8 cellular contexts compared by ENCODE assay signal in genomic region chr7:106217089-106217542, GRCh38.
DNase-seq lines count a peak whose midpoint lies in the region; ATAC-seq, FAIRE-seq and TF ChIP-seq lines count a peak whose summit lies in the region.

No MANE protein-coding gene starts in this region.

- peak overlapping the region; percentile 45; the same call in 1 of the 2 replicates for H4K91ac ChIP-seq in IMR-90 (ENCODE audit: insufficient read depth, low read depth, low read length)

- peak; percentile 52 to 89 for TF ChIP-seq EP300 in tibial nerve (IDR thresholded peaks at IDR 0.05)

- peak overlapping the region; percentile 67 for H3K14ac ChIP-seq in IMR-90 (replicated peaks; ENCODE audit: low read depth, low read length)

- TF ChIP-seq CTCF in IMR-90 (conservative IDR thresholded peaks at IDR 0.05; ENCODE audit: low read depth, low read length) (no peak), bronchial epithelial cell (IDR thresholded peaks at IDR 0.05; ENCODE audit: insufficient read depth, low read length, severe bottlenecking) (no peak), right lobe of liver (IDR thresholded peaks at IDR 0.05) (peak in 1 of 4 donors; percentile 4), tibial nerve (IDR thresholded peaks at IDR 0.05) (no peak)

- H3K4me1 ChIP-seq in IMR-90 (ENCODE audit: control insufficient read depth, insufficient read depth, low read length): peaks cover 7% of the 10 kb centered on the region
- H3K4me1 ChIP-seq in right lobe of liver: peaks cover 0 to 24% (median 12%) of the 10 kb centered on the region in 4 donors
- peaks cover 0 to 19% (median 9%) of the 10 kb centered on the region in 4 donors for H3K4me1 ChIP-seq in tibial nerve

- 0 out of 2 replicates have a peak overlapping the region, but pooled peaks have one; percentile 61 for H2AK5ac ChIP-seq in IMR-90 (ENCODE audit: low read depth, low read length)

- DNase-seq in IMR-90 (peak; percentile 42), bronchial epithelial cell (ENCODE audit: low read depth) (peak; percentile 55), right lobe of liver (peak; percentile 87 to 95 (median 90)), tibial nerve (ENCODE audit: low spot score in 2 of 2) (peak; percentile 18 to 61), NCI-H1417 (lab: John Stamatoyannopoulos, UW) (no peak), retina (no peak)

- peak overlapping the region; percentile 59 for H2BK20ac ChIP-seq in IMR-90 (ENCODE audit: low read depth, low read length)

- dilution Hi-C loops in IMR-90 (cut with HindIII; ENCODE audit: low sequenced_read_pairs, unreplicated experiment): no loop called here

- intact Hi-C loops in IMR-90 (cut with micrococcal nuclease) (no loop called here), right lobe of liver (cut with DNase I) (no loop called here)

- H3K27me3 ChIP-seq in IMR-90 (ENCODE audit: control insufficient read depth, insufficient read depth, low read length): peaks cover 2% of the 10 kb centered on the region; the same call in 1 of the 2 replicates
- H3K27me3 ChIP-seq in bronchial epithelial cell (ENCODE audit: control insufficient read depth, insufficient read depth, low read length): no peaks in the 10 kb centered on the region
- H3K27me3 ChIP-seq in right lobe of liver: no peaks in the 10 kb centered on the region
- no peaks in the 10 kb centered on the region for H3K27me3 ChIP-seq in tibial nerve

- no peak overlapping the region; the same call in 1 of the 2 replicates for H3K56ac ChIP-seq in IMR-90 (ENCODE audit: extremely low read depth, insufficient read depth, low read length)

- H3K23ac ChIP-seq in IMR-90 (ENCODE audit: low read depth, low read length): peak overlapping the region; percentile 31; the same call in 1 of the 2 replicates

- peak overlapping the region; percentile 89 for H3K4me2 ChIP-seq in IMR-90 (ENCODE audit: low read depth, low read length)

- no peak for FAIRE-seq in bronchial epithelial cell (lab: Jason Lieb, UNC)

- ATAC-seq in IMR-90 (ENCODE audit: low read depth) (peak; percentile 68), right lobe of liver (peak; percentile 82 to 94 (median 90)), HG03432 (IDR thresholded peaks at IDR 0.05; ENCODE audit: unreplicated experiment) (no peak), GM21526 (IDR thresholded peaks at IDR 0.05; ENCODE audit: low FRiP score, unreplicated experiment) (no peak)

- POLR2A ChIA-PET in IMR-90 (lab: Charles Lee; ENCODE audit: unreplicated experiment): no interaction called here

- H2AFZ ChIP-seq in IMR-90 (replicated peaks; ENCODE audit: low read length, poor library complexity): peak overlapping the region; percentile 69

- CTCF ChIA-PET in IMR-90 (lab: Yijun Ruan, JAX): no interaction called here

- peak overlapping the region; percentile 31; the same call in 1 of the 2 replicates for H3K18ac ChIP-seq in IMR-90 (ENCODE audit: low read depth, low read length)

- H2AK9ac ChIP-seq in IMR-90 (replicated peaks; ENCODE audit: low read depth, low read length, poor library complexity): peak overlapping the region; percentile 20

- H3K9me1 ChIP-seq in IMR-90 (ENCODE audit: insufficient read depth, low read length): peaks cover 6% of the 10 kb centered on the region

- no peak overlapping the region for H2BK5ac ChIP-seq in IMR-90 (ENCODE audit: low read depth, low read length, poor library complexity, severe bottlenecking)

- H3K9me3 ChIP-seq in IMR-90 (ENCODE audit: control insufficient read depth, insufficient read depth, low read length): no peaks in the 10 kb centered on the region
- H3K9me3 ChIP-seq in right lobe of liver: no peaks in the 10 kb centered on the region
- no peaks in the 10 kb centered on the region for H3K9me3 ChIP-seq in tibial nerve

- H3K79me1 ChIP-seq in IMR-90 (ENCODE audit: low read depth in 1 of 2, low read length in 2 of 2): no peaks in the 10 kb centered on the region

- no peak for TF ChIP-seq RAD21 in IMR-90 (IDR thresholded peaks at IDR 0.05; ENCODE audit: low read length)

- H2BK120ac ChIP-seq in IMR-90 (ENCODE audit: low read depth, low read length): peak overlapping the region; percentile 35

- peak overlapping the region; percentile 7 to 11; a peak in 2 of 4 replicates for H4K8ac ChIP-seq in IMR-90 (ENCODE audit: low read depth in 2 of 2, low read length in 2 of 2)

- peak overlapping the region; percentile 53; the same call in 1 of the 2 replicates for H3K4ac ChIP-seq in IMR-90 (ENCODE audit: low read depth, low read length)

- H4K5ac ChIP-seq in IMR-90 (ENCODE audit: low read depth, low read length): no peak overlapping the region

- in situ Hi-C loops in IMR-90 (cut with MboI; ENCODE audit: low sequenced_read_pairs): no loop called here

- H4K20me1 ChIP-seq in IMR-90 (ENCODE audit: insufficient read depth, low read length): no peaks in the 10 kb centered on the region

- no peak for TF ChIP-seq POLR2A in IMR-90 (IDR thresholded peaks at IDR 0.05; ENCODE audit: low read depth, low read length)
- TF ChIP-seq POLR2A in right lobe of liver (IDR thresholded peaks at IDR 0.05): peak; percentile 26
- TF ChIP-seq POLR2A in tibial nerve (IDR thresholded peaks at IDR 0.05): no peak

- H3K4me3 ChIP-seq in IMR-90 (ENCODE audit: insufficient read depth, low read depth, low read length) (no peak overlapping the region), bronchial epithelial cell (ENCODE audit: low read depth, low read length) (no peak overlapping the region), right lobe of liver (peak overlapping the region in 1 of 3 donors; percentile 16), tibial nerve (no peak overlapping the region)

- peak overlapping the region; percentile 77; the same call in 2 of the 3 replicates for H2BK15ac ChIP-seq in IMR-90 (ENCODE audit: low read depth, low read length)

- 3% methylated on average over 5 of the region's 7 CpGs; no CpG with 5 or more reads in 1 of the 2 experiments for WGBS in IMR-90 (ENCODE audit: extremely low coverage in 2 of 2, insufficient read length in 1 of 2), 2 experiments
- 9% methylated on average over 4 of the region's 7 CpGs for WGBS in right lobe of liver (ENCODE audit: insufficient coverage, low coverage, low lambda C conversion rate, missing lambda C conversion rate)
- WGBS in tibial nerve, 2 donors: 29 to 40% methylated on average over 7 of the region's 7 CpGs

- H3K27ac ChIP-seq in IMR-90 (ENCODE audit: insufficient read depth, low read length): peak overlapping the region; percentile 67
- peak overlapping the region; percentile 86 to 98 (median 93) for H3K27ac ChIP-seq in right lobe of liver
- peak overlapping the region in 3 of 4 donors; percentile 54 to 85 (median 83) for H3K27ac ChIP-seq in tibial nerve

- no TSS peak for BruUV-seq in IMR-90 (replicated peaks; lab: Mats Ljungman, UMichigan)

- no peaks in the 10 kb centered on the region for H3K36me3 ChIP-seq in IMR-90 (ENCODE audit: control insufficient read depth, insufficient read depth, low read length)
- no peaks in the 10 kb centered on the region for H3K36me3 ChIP-seq in bronchial epithelial cell (ENCODE audit: control insufficient read depth, insufficient read depth, low read length)
- H3K36me3 ChIP-seq in right lobe of liver: no peaks in the 10 kb centered on the region
- H3K36me3 ChIP-seq in tibial nerve: no peaks in the 10 kb centered on the region

- 0 out of 2 replicates have a peak overlapping the region, but pooled peaks have one; percentile 18 for H3K9ac ChIP-seq in IMR-90 (ENCODE audit: low read depth, low read length)

TF ChIP-seq in IMR-90, 13 proteins besides CTCF, POLR2A, EP300 and RAD21:
- no peak for TF ChIP-seq CEBPB (IDR thresholded peaks at IDR 0.05; ENCODE audit: low read depth, low read length)
- TF ChIP-seq, protein P1, sequence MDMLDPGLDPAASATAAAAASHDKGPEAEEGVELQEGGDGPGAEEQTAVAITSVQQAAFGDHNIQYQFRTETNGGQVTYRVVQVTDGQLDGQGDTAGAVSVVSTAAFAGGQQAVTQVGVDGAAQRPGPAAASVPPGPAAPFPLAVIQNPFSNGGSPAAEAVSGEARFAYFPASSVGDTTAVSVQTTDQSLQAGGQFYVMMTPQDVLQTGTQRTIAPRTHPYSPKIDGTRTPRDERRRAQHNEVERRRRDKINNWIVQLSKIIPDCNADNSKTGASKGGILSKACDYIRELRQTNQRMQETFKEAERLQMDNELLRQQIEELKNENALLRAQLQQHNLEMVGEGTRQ (IDR thresholded peaks at IDR 0.05; ENCODE audit: low read depth, low read length): no peak
- no peak for TF ChIP-seq MAFK (IDR thresholded peaks at IDR 0.05; ENCODE audit: low read depth, low read length)
- TF ChIP-seq RFX5 (IDR thresholded peaks at IDR 0.05; ENCODE audit: low read depth, low read length): no peak
- TF ChIP-seq, protein P2, sequence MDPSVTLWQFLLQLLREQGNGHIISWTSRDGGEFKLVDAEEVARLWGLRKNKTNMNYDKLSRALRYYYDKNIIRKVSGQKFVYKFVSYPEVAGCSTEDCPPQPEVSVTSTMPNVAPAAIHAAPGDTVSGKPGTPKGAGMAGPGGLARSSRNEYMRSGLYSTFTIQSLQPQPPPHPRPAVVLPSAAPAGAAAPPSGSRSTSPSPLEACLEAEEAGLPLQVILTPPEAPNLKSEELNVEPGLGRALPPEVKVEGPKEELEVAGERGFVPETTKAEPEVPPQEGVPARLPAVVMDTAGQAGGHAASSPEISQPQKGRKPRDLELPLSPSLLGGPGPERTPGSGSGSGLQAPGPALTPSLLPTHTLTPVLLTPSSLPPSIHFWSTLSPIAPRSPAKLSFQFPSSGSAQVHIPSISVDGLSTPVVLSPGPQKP (IDR thresholded peaks at IDR 0.05; ENCODE audit: borderline replicate concordance, low read depth, low read length): no peak
- no peak for TF ChIP-seq FOS (IDR thresholded peaks at IDR 0.05; ENCODE audit: low read depth, low read length)

Comparison
In these comparisons a context has a peak if more than half of its experiments do, and no peak if none do; other contexts are left out.
1. ATAC-seq: peak in IMR-90 (single experiment) and right lobe of liver (4 of 4); none in HG03432 (single experiment) and GM21526 (single experiment).
2. DNase-seq: peak in IMR-90 (single experiment), bronchial epithelial cell (single experiment), right lobe of liver (3 of 3) and tibial nerve (2 of 2); none in NCI-H1417 (0 of 3) and retina (single experiment).
3. Peak in every context shown above with its lines, with median percentiles within 50 percentile points of each other: H3K27ac ChIP-seq.